Comparison of ENCODE assay signal across 8 cellular contexts in genomic region chr3:36911990-36912804, GRCh38. TPM values are rescaled to one million over a fixed set of nuclear protein-coding genes. Genes with fewer than 3 reads are reported as not detected.
DNase-seq lines count a peak whose midpoint lies in the region; ATAC-seq and TF ChIP-seq lines count a peak whose summit lies in the region.

No MANE protein-coding gene starts in this region.

- H3K36me3 Mint-ChIP-seq in nephron progenitor cell (ENCODE audit: low read depth) = no peaks in the 10 kb centered on the region

- TF ChIP-seq CTCF in nephron progenitor cell (IDR thresholded peaks at IDR 0.05) = no peak

- H3K4me1 Mint-ChIP-seq in nephron progenitor cell = peaks cover 29% of the 10 kb centered on the region

- peak; percentile 93 for ATAC-seq in GM19043 (IDR thresholded peaks at IDR 0.05; ENCODE audit: low read depth, unreplicated experiment)
- ATAC-seq in HG03139 (IDR thresholded peaks at IDR 0.05; ENCODE audit: unreplicated experiment) = peak; percentile 90
- peak; percentile 5 for ATAC-seq in sciatic nerve

- no peak overlapping the region for H3K27ac ChIP-seq in caudate nucleus (ENCODE audit: low read depth, low read length)

- no peak overlapping the region for H3K27ac Mint-ChIP-seq in nephron progenitor cell

- intact Hi-C loops in sciatic nerve (cut with DNase I) = no loop called here

- no peak overlapping the region for H3K4me3 Mint-ChIP-seq in nephron progenitor cell

- TF ChIP-seq POLR2A in Raji (IDR thresholded peaks at IDR 0.05; ENCODE audit: insufficient read depth, low read depth, low read length) = peak; percentile 57

- no peaks in the 10 kb centered on the region for H3K9me3 Mint-ChIP-seq in nephron progenitor cell

- H3K27me3 Mint-ChIP-seq in nephron progenitor cell (ENCODE audit: low read depth, poor library complexity) = peaks cover under 1% of the 10 kb centered on the region

- DNase-seq in COLO668 (lab: John Stamatoyannopoulos, UW; ENCODE audit: unreplicated experiment) (peak; percentile 2), sciatic nerve (ENCODE audit: low spot score) (no peak), caudate nucleus (lab: John Stamatoyannopoulos, UW) (no peak), nephron progenitor cell (no peak)
- peak; percentile 25 for DNase-seq in effector CD4-positive, alpha-beta T cell

RNA-seq across cellular contexts. Expression of gene TRANK1, which starts 32.7 kb away (rescaled TPM):
- 22.1 TPM for total RNA-seq in sciatic nerve

Comparison
In these comparisons a context has a peak if more than half of its experiments do, and no peak if none do; other contexts are left out.
1. DNase-seq: peak in COLO668 (single experiment) and effector CD4-positive, alpha-beta T cell (single experiment); none in sciatic nerve (single experiment), caudate nucleus (0 of 61) and nephron progenitor cell (single experiment).
2. ATAC-seq: peak in every context shown above with its lines; median percentile 93 in GM19043; 90 in HG03139; 5 in sciatic nerve.